Comparison of ENCODE assay signal across 8 cellular contexts in genomic region chr2:219279151-219279915, GRCh38. TPM values are rescaled to one million over a fixed set of nuclear protein-coding genes. Genes with fewer than 3 reads are reported as not detected.
A peak's percentile ranks its signal among the peaks of the same experiment; 100 is the strongest.
DNase-seq lines count a peak whose midpoint lies in the region; ATAC-seq, FAIRE-seq and TF ChIP-seq lines count a peak whose summit lies in the region.

DNAJB2 (plus strand) TSS chr2:219279366; CDS start chr2:219279834, 468 bp downstream.

- peak within 1 kb of the TSS; percentile 86 for H3K9ac ChIP-seq in keratinocyte (ENCODE audit: control insufficient read depth, extremely low read depth, insufficient read depth, low read length)

- ATAC-seq in HG03432 (IDR thresholded peaks at IDR 0.05; ENCODE audit: unreplicated experiment): peak; percentile 91

- peak within 1 kb of the TSS; percentile 98 for H3K4me2 ChIP-seq in keratinocyte (ENCODE audit: control insufficient read depth, extremely low read depth, insufficient read depth, low read depth, low read length)

- peak; percentile 43 for FAIRE-seq in keratinocyte (lab: Jason Lieb, UNC)

- no peaks in the 10 kb centered on the region for H3K9me1 ChIP-seq in keratinocyte (ENCODE audit: control insufficient read depth, extremely low read depth, insufficient read depth, low read length)

- dilution Hi-C loops in keratinocyte (cut with MboI; ENCODE audit: extremely low pct_ligation_motif_present, low sequenced_read_pairs): no loop called here

- peak within 1 kb of the TSS; percentile 84 for H2AFZ ChIP-seq in keratinocyte (ENCODE audit: control insufficient read depth, low read length)

- H3K27me3 ChIP-seq in keratinocyte (ENCODE audit: control insufficient read depth, extremely low read depth, insufficient read depth, low read length): no peaks in the 10 kb centered on the region

- DNase-seq in AG20443 (ENCODE audit: low spot score) (peak; percentile 99), NCI-H510A (lab: John Stamatoyannopoulos, UW) (peak; percentile 98), cerebellum (ENCODE audit: low spot score) (peak; percentile 99), keratinocyte (ENCODE audit: low read depth, low spot score) (peak; percentile 95)
- DNase-seq in activated CD4-positive, alpha-beta T cell treated with anti-CD3 and anti-CD28 coated beads for 1 hour: peak; percentile 98
- peak; percentile 97 for DNase-seq in stimulated activated CD4-positive, alpha-beta T cell treated with anti-CD3 and anti-CD28 coated beads, Interleukin-15, amount 100 ng/mL, for 1 hour (ENCODE audit: low read depth in 1 of 2, low spot score in 1 of 2)

- H4K20me1 ChIP-seq in keratinocyte (ENCODE audit: control insufficient read depth, extremely low read depth, insufficient read depth, low read length): no peaks in the 10 kb centered on the region

- peaks cover 17 to 24% of the 10 kb centered on the region in 2 experiments for H3K36me3 ChIP-seq in keratinocyte (ENCODE audit: control insufficient read depth in 2 of 2, extremely low read depth in 1 of 2, insufficient read depth in 2 of 2, low read length in 2 of 2)

- H3K27ac ChIP-seq in keratinocyte (ENCODE audit: control insufficient read depth, insufficient read depth, low read length): peak within 1 kb of the TSS; percentile 97

- H3K4me3 ChIP-seq in keratinocyte (ENCODE audit: control insufficient read depth in 2 of 3, extremely low read depth in 1 of 3, insufficient read depth in 2 of 3, low read depth in 1 of 3, low read length in 3 of 3): peak within 1 kb of the TSS; percentile 48 to 88 (median 88)

- H3K9me3 ChIP-seq in keratinocyte (ENCODE audit: control insufficient read depth, low read depth, low read length): no peaks in the 10 kb centered on the region

- peaks cover 41% of the 10 kb centered on the region for H3K4me1 ChIP-seq in keratinocyte (ENCODE audit: control insufficient read depth, extremely low read depth, insufficient read depth, low read length)

- TF ChIP-seq POLR2A in GM19099 (IDR thresholded peaks at IDR 0.05; ENCODE audit: extremely low read depth, insufficient read length, low read depth): peak; percentile 86

- peak in 1 of 3 experiments; percentile 3 for TF ChIP-seq CTCF in keratinocyte (optimal IDR thresholded peaks at IDR 0.05 in 1 of 3, IDR thresholded peaks at IDR 0.05 in 1 of 3, conservative IDR thresholded peaks at IDR 0.05 in 1 of 3; ENCODE audit: extremely low read depth in 1 of 3, insufficient read depth in 2 of 3, low read length in 3 of 3)

- H3K79me2 ChIP-seq in keratinocyte (ENCODE audit: control insufficient read depth, insufficient read depth, low read length): peaks cover 7% of the 10 kb centered on the region

RNA-seq across cellular contexts. Expression of gene DNAJB2, which starts in this region (rescaled TPM):
- total RNA-seq in cerebellum: 51.0 TPM
- polyA plus RNA-seq in keratinocyte: 35.4 to 75.5 TPM (median 51.7 TPM) in 3 replicates
- polyA plus RNA-seq in keratinocyte (2011; ENCODE audit: low read depth): 51.5 TPM
- polyA plus RNA-seq in keratinocyte (2011; cell fraction: cytosol; rRNA removed): 38.8 and 44.1 TPM in 2 replicates
- polyA plus RNA-seq in keratinocyte (2011; cell fraction: nucleus; rRNA removed): 70.8 and 71.6 TPM in 2 replicates
- 45.9 and 67.3 TPM in 2 replicates for polyA plus RNA-seq in keratinocyte (2012; ENCODE audit: low replicate concordance)
- 32.0 to 81.5 TPM (median 58.7 TPM) in 3 replicates for polyA minus RNA-seq in keratinocyte
- 29.4 TPM for polyA minus RNA-seq in keratinocyte (2011; cell fraction: cytosol; rRNA and poly(A)+ RNA removed)
- polyA minus RNA-seq in keratinocyte (2011; cell fraction: nucleus; rRNA and poly(A)+ RNA removed): 32.8 and 46.7 TPM in 2 replicates

Comparison
In these comparisons a context has a peak if more than half of its experiments do, and no peak if none do; other contexts are left out.
1. Peak in every context shown above with its lines: DNase-seq, ATAC-seq, H3K4me3 ChIP-seq and H3K27ac ChIP-seq.